Comparison of ENCODE assay signal across 11 cellular contexts in the genomic region with DNA sequence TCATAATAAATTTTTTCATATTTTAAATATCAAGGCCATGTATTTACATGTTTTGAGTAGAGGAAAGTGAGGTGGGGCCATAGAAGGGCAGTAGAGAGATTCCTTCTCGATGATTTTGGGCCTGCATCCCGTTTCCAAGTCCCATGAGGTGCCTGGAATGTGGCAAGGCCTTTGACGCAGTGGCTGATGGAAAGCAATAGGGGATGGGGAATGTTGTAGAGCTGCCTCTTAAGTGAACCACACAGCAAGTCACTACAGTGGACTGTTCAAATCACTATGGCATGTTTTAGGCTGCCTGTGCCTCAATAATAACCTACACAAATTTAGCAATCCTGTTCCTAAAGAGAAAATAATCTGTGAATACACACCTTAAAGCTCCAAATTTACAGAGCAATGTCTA.
"Had no signal": no experiment of that assay in that cellular context is flagged by ENCODE, and none has a peak within 500 bp of the region (broad histone marks: within the 10 kb centered on the region; RNA-seq: fewer than 3 reads in every experiment).

No MANE protein-coding gene starts in this region.

- H3K27me3 ChIP-seq: adrenal gland, sigmoid colon had no signal

- ATAC-seq: activated CD4-positive, CD25-positive, alpha-beta regulatory T cell treated with anti-CD3 and anti-CD28 coated beads, Interleukin-2, amount 50 U/mL, for 24 hours; mucosa of descending colon; natural killer cell treated with Interleukin-12 subunit alpha and Interleukin-12 subunit beta and Interleukin-15 and Interleukin-18, amount 100 ng/mL, for 72 hours; SK-N-SH treated with all-trans-retinoic acid at 6 μM for 48 hours had no signal

- H3K9me3 ChIP-seq: adrenal gland, mucosa of descending colon, sigmoid colon, thoracic aorta had no signal

- H3K4me3 ChIP-seq: adrenal gland, mucosa of descending colon, sigmoid colon, thoracic aorta had no signal

- H3K36me3 ChIP-seq: adrenal gland, sigmoid colon, thoracic aorta had no signal

- DNase-seq: activated naive CD4-positive, alpha-beta T cell treated with anti-CD3 and anti-CD28 coated beads, Interleukin-2, amount 10 ng/mL, durations not matched to agents 7 days and 5 days; adrenal gland; dermis blood vessel endothelial cell; mucosa of descending colon; nucleus accumbens; sigmoid colon; stimulated activated CD4-positive, alpha-beta T cell treated with anti-CD3 and anti-CD28 coated beads, Interleukin-4, amount 100 ng/mL, for 1 hour had no signal

- H3K27ac ChIP-seq: adrenal gland, sigmoid colon, thoracic aorta had no signal

- H3K4me1 ChIP-seq: adrenal gland, sigmoid colon had no signal
